12 cellular contexts compared by ENCODE assay signal in genomic region chr1:223765036-223765718, GRCh38. TPM values are rescaled to one million over a fixed set of nuclear protein-coding genes. Genes with fewer than 3 reads are reported as not detected.
DNase-seq lines count a peak whose midpoint lies in the region; ATAC-seq lines count a peak whose summit lies in the region.
"Had no signal": no experiment of that assay in that cellular context is flagged by ENCODE, and none has a peak within 500 bp of the region (broad histone marks: within the 10 kb centered on the region; RNA-seq: fewer than 3 reads in every experiment).

No MANE protein-coding gene starts in this region.

- DNase-seq in ELF-1 (ENCODE audit: low read depth, low spot score) (peak; percentile 87), SJCRH30 (peak; percentile 90 to 91), left cardiac atrium (peak; percentile 38), posterior cingulate gyrus (peak in 9 of 10 donors; percentile 33 to 90 (median 67)), NCI-H524 treated with DMSO at 0.1 percent for 48 hours (lab: John Stamatoyannopoulos, UW) (no peak), T-helper 9 cell (no peak)
- no peak for DNase-seq in stimulated activated naive B cell treated with anti-CD40 and anti-IgM and Interleukin-4, amounts not matched to agents 10 μg/mL and 1 μg/mL and 100 μg/mL, for 72 hours
- DNase-seq: activated effector memory CD4-positive, alpha-beta T cell treated with Interleukin-2 at 50 U/mL for 16 hours had no signal

- no peak overlapping the region for H3K4me3 ChIP-seq in SJCRH30
- H3K4me3 ChIP-seq: skin epidermis, suprapubic skin had no signal

- intact Hi-C loops in left cardiac atrium (cut with DNase I) = no loop called here
- intact Hi-C loops in posterior cingulate gyrus (cut with DNase I) = no loop called here

- peaks cover 13 to 28% of the 10 kb centered on the region in 2 donors for H3K36me3 Mint-ChIP-seq in stimulated activated naive B cell treated with anti-CD40 and anti-IgM and Interleukin-4, amounts not matched to agents 10 μg/mL and 1 μg/mL and 100 μg/mL, for 72 hours

- H3K9me3 Mint-ChIP-seq in stimulated activated naive B cell treated with anti-CD40 and anti-IgM and Interleukin-4, amounts not matched to agents 10 μg/mL and 1 μg/mL and 100 μg/mL, for 72 hours = peaks cover 0 to 3% of the 10 kb centered on the region in 2 donors

- H3K27me3 ChIP-seq in SJCRH30 = no peaks in the 10 kb centered on the region
- H3K27me3 ChIP-seq: suprapubic skin had no signal

- peak; percentile 65 to 82 for ATAC-seq in left cardiac atrium
- no peak for ATAC-seq in HG03108 (IDR thresholded peaks at IDR 0.05; ENCODE audit: unreplicated experiment)
- no peak for ATAC-seq in stimulated activated naive B cell treated with anti-CD40 and anti-IgM and Interleukin-4, amounts not matched to agents 10 μg/mL and 1 μg/mL and 100 μg/mL, for 72 hours (replicated peaks)

- H3K27ac Mint-ChIP-seq in stimulated activated naive B cell treated with anti-CD40 and anti-IgM and Interleukin-4, amounts not matched to agents 10 μg/mL and 1 μg/mL and 100 μg/mL, for 72 hours = no peak overlapping the region

- no peak overlapping the region for H3K4me3 Mint-ChIP-seq in stimulated activated naive B cell treated with anti-CD40 and anti-IgM and Interleukin-4, amounts not matched to agents 10 μg/mL and 1 μg/mL and 100 μg/mL, for 72 hours

- no peaks in the 10 kb centered on the region for H3K27me3 Mint-ChIP-seq in stimulated activated naive B cell treated with anti-CD40 and anti-IgM and Interleukin-4, amounts not matched to agents 10 μg/mL and 1 μg/mL and 100 μg/mL, for 72 hours

- H3K27ac ChIP-seq in SJCRH30 = peak overlapping the region; percentile 85
- H3K27ac ChIP-seq: KMS-11, suprapubic skin had no signal

- H3K9me3 ChIP-seq in SJCRH30 (replicated peaks) = no peaks in the 10 kb centered on the region
- H3K9me3 ChIP-seq: suprapubic skin had no signal

- no peaks in the 10 kb centered on the region for H3K4me1 Mint-ChIP-seq in stimulated activated naive B cell treated with anti-CD40 and anti-IgM and Interleukin-4, amounts not matched to agents 10 μg/mL and 1 μg/mL and 100 μg/mL, for 72 hours

- peaks cover 28% of the 10 kb centered on the region for H3K4me1 ChIP-seq in SJCRH30
- H3K4me1 ChIP-seq: suprapubic skin had no signal

- H3K36me3 ChIP-seq in SJCRH30 = peaks cover 56% of the 10 kb centered on the region

RNA-seq across cellular contexts. Expression of gene CAPN2, which starts 52.8 kb away (rescaled TPM):
- 163 and 172 TPM in 2 replicates for total RNA-seq in SJCRH30 (2014; rRNA removed; shearing (Covaris generic))
- 100 to 1,000 TPM in 1 of 2 donors, 10 to 100 TPM in 1; 89.1 to 107 TPM for total RNA-seq in left cardiac atrium

Comparison
In these comparisons a context has a peak if more than half of its experiments do, and no peak if none do; other contexts are left out.
1. DNase-seq: peak in ELF-1 (single experiment), SJCRH30 (2 of 2), left cardiac atrium (single experiment) and posterior cingulate gyrus (9 of 10); none in NCI-H524 treated with DMSO at 0.1 percent for 48 hours (single experiment), stimulated activated naive B cell treated with anti-CD40 and anti-IgM and Interleukin-4, amounts not matched to agents 10 μg/mL and 1 μg/mL and 100 μg/mL, for 72 hours (single experiment) and T-helper 9 cell (single experiment).
2. ATAC-seq: peak in left cardiac atrium (2 of 2); none in HG03108 (single experiment) and stimulated activated naive B cell treated with anti-CD40 and anti-IgM and Interleukin-4, amounts not matched to agents 10 μg/mL and 1 μg/mL and 100 μg/mL, for 72 hours (0 of 2).